25 cellular contexts compared by ENCODE assay signal in genomic region chr10:14099885-14100284, GRCh38.
"Had no signal": no experiment of that assay in that cellular context is flagged by ENCODE, and none has a peak within 500 bp of the region (broad histone marks: within the 10 kb centered on the region; RNA-seq: fewer than 3 reads in every experiment).

No MANE protein-coding gene starts in this region.

- DNase-seq: Karpas-422, KG1, MG63, NCI-H1092, NCI-H1105 treated with DMSO at 0.1 percent for 48 hours, NCI-H1417 treated with DMSO at 0.1 percent for 48 hours, NCI-H146, NCI-H1694 treated with DMSO at 0.1 percent for 48 hours, NCI-H1930, NCI-H2081, NCI-H2171, NCI-H226, NCI-H446, NCI-H510A, NCI-H524 treated with DMSO at 0.1 percent for 48 hours, NCI-H69, NCI-H774, Right ventricle myocardium superior, RPMI8226, SIG-M5 had no signal

- H3K4me1 ChIP-seq: SJSA1 had no signal

- H3K9me3 ChIP-seq: MG63, SJSA1 had no signal

- H3K27ac ChIP-seq: HL-60, SJSA1, SK-N-MC had no signal

- FAIRE-seq: HTR-8/SVneo, RCC 7860 had no signal

- H3K27me3 ChIP-seq: MG63, SJSA1 had no signal

- H3K4me3 ChIP-seq: MG63, SJSA1, SK-N-MC had no signal

- H3K36me3 ChIP-seq: MG63, SJSA1 had no signal
